ENCODE assay signal across 26 cellular contexts in the genomic region with DNA sequence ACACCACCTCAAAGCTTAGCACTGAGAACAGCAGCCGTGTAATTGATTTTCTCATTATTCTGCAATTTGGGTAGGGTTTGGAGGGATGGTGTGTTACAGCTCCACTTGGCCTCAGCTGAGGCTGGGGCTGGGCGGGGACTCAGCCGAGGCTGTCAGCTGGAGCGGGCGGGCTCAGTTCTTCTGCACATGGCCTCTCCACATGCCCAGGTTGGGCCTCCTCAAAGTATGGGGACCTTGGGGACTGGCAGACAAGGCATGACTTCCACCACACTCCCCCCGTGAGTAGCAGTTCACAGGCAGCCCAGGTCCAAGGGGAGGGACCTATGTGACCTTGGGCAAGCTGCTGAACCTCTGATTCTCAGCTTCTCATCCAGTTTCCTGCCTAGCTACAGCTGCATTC.
"Had no signal": no experiment of that assay in that cellular context is flagged by ENCODE, and none has a peak within 500 bp of the region (broad histone marks: within the 10 kb centered on the region; RNA-seq: fewer than 3 reads in every experiment).

No MANE protein-coding gene starts in this region.

- H3K4me3 Mint-ChIP-seq: memory B cell; mesothelial cell of epicardium; naive thymus-derived CD4-positive, alpha-beta T cell; stimulated activated effector memory CD8-positive, alpha-beta T cell treated with anti-CD3 and anti-CD28 coated beads, Interleukin-12 subunit alpha, Interleukin-12 subunit beta, amount 100 ng/mL, for 72 hours had no signal

- H3K4me1 ChIP-seq: right lobe of liver, thyroid gland had no signal

- FAIRE-seq: colon, frontal cortex had no signal

- ATAC-seq: naive thymus-derived CD4-positive, alpha-beta T cell; right lobe of liver; stimulated activated effector memory CD8-positive, alpha-beta T cell treated with anti-CD3 and anti-CD28 coated beads, Interleukin-12 subunit alpha, Interleukin-12 subunit beta, amount 100 ng/mL, for 72 hours had no signal

- H3K27ac ChIP-seq: dorsolateral prefrontal cortex, hepatocyte, left ventricle myocardium inferior, neutrophil, parathyroid adenoma, right lobe of liver, stomach, thyroid gland had no signal

- H3K9ac ChIP-seq: parathyroid adenoma had no signal

- H3K9me3 ChIP-seq: left ventricle myocardium inferior, neutrophil, right lobe of liver, stomach, thyroid gland had no signal

- H3K27me3 ChIP-seq: hepatocyte, thyroid gland had no signal

- H3K4me2 ChIP-seq: hepatocyte, smooth muscle cell had no signal

- H3K36me3 ChIP-seq: left ventricle myocardium inferior, neutrophil, right lobe of liver, stomach, thyroid gland had no signal

- H3K4me3 ChIP-seq: dorsolateral prefrontal cortex, hepatocyte, left ventricle myocardium inferior, lung, right lobe of liver, smooth muscle cell, stomach, thyroid gland had no signal

- DNase-seq: caudate nucleus; cerebellar nuclear complex; dorsolateral prefrontal cortex; effector CD4-positive, alpha-beta T cell; head of caudate nucleus; left cardiac atrium; left ventricle myocardium inferior; naive thymus-derived CD4-positive, alpha-beta T cell; stimulated activated CD4-positive, alpha-beta T cell treated with anti-CD3 and anti-CD28 coated beads, Interleukin-2, amount 100 ng/mL, for 24 hours; stimulated activated CD4-positive, alpha-beta T cell treated with anti-CD3 and anti-CD28 coated beads, Interleukin-4, amount 100 ng/mL, for 24 hours; stimulated activated naive CD4-positive, alpha-beta T cell treated with Interleukin-2 at 50 U/mL for 16 hours; stomach; trophoblast cell had no signal

- H3K79me2 ChIP-seq: hepatocyte, parathyroid adenoma had no signal

- H2AFZ ChIP-seq: hepatocyte, parathyroid adenoma had no signal

- H3K4me1 Mint-ChIP-seq: memory B cell; stimulated activated effector memory CD8-positive, alpha-beta T cell treated with anti-CD3 and anti-CD28 coated beads, Interleukin-12 subunit alpha, Interleukin-12 subunit beta, amount 100 ng/mL, for 72 hours had no signal

- H3K9me3 Mint-ChIP-seq: memory B cell; mesothelial cell of epicardium; stimulated activated effector memory CD8-positive, alpha-beta T cell treated with anti-CD3 and anti-CD28 coated beads, Interleukin-12 subunit alpha, Interleukin-12 subunit beta, amount 100 ng/mL, for 72 hours had no signal

- H3K27ac Mint-ChIP-seq: memory B cell; mesothelial cell of epicardium; naive thymus-derived CD4-positive, alpha-beta T cell; progenitor cell of endocrine pancreas; stimulated activated effector memory CD8-positive, alpha-beta T cell treated with anti-CD3 and anti-CD28 coated beads, Interleukin-12 subunit alpha, Interleukin-12 subunit beta, amount 100 ng/mL, for 72 hours had no signal

- H3K36me3 Mint-ChIP-seq: memory B cell; mesothelial cell of epicardium; stimulated activated effector memory CD8-positive, alpha-beta T cell treated with anti-CD3 and anti-CD28 coated beads, Interleukin-12 subunit alpha, Interleukin-12 subunit beta, amount 100 ng/mL, for 72 hours had no signal
